In the genomic region with DNA sequence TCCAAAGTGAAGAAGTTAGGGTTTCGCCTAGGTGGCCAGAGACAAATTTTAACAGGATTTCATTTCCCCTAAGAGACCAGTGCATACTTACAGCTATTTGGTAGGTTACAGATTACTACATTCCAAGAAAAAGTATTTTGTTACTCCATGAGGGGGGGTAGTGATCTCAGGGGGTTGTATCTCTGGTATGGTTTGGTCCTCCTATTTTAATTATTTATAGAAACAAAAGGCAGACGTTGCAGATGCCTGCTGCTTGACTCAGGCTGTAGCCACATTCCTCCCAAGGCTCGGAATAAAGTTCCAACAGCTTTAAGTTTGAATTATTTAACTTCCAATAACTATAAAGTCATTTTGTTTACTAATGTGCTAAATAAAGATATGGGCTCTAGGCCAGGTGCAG, we compare ENCODE assay signal across 8 cellular contexts. TPM values are rescaled to one million over a fixed set of nuclear protein-coding genes. Genes with fewer than 3 reads are reported as not detected.
DNase-seq lines count a peak whose midpoint lies in the region; ATAC-seq and TF ChIP-seq lines count a peak whose summit lies in the region.
"Had no signal": no experiment of that assay in that cellular context is flagged by ENCODE, and none has a peak within 500 bp of the region (broad histone marks: within the 10 kb centered on the region; RNA-seq: fewer than 3 reads in every experiment).

No MANE protein-coding gene starts in this region.

- no peaks in the 10 kb centered on the region for H3F3A ChIP-seq in GM23338 (replicated peaks; ENCODE audit: low read depth)

- H3K4me3 ChIP-seq in GM23338 (peak overlapping the region; percentile 65), SJCRH30 (peak overlapping the region; percentile 68), fibroblast of lung (replicated peaks in 1 of 4; ENCODE audit: control extremely low read depth in 1 of 4, insufficient read depth in 1 of 4, low read depth in 3 of 4, low read length in 4 of 4) (no peak overlapping the region), retinal pigment epithelial cell (ENCODE audit: low read length) (peak overlapping the region; percentile 87), coronary artery (no peak overlapping the region)

- TF ChIP-seq CTCF in GM23338 (conservative IDR thresholded peaks at IDR 0.05; ENCODE audit: low read depth in 2 of 2): no peak
- TF ChIP-seq CTCF in fibroblast of lung (conservative IDR thresholded peaks at IDR 0.05 in 1 of 2, IDR thresholded peaks at IDR 0.05 in 1 of 2; ENCODE audit: low read depth in 1 of 2, low read length in 2 of 2): peak; percentile 3 to 16
- no peak for TF ChIP-seq CTCF in retinal pigment epithelial cell (conservative IDR thresholded peaks at IDR 0.05; ENCODE audit: low read depth, low read length)
- no peak for TF ChIP-seq CTCF in coronary artery (IDR thresholded peaks at IDR 0.05)

- H3K4me3 Mint-ChIP-seq in GM23338: peak overlapping the region; percentile 97

- H3K27ac Mint-ChIP-seq in GM23338: peak overlapping the region; percentile 99

- H4K20me1 ChIP-seq in GM23338 (replicated peaks; ENCODE audit: insufficient read depth): peaks cover 3% of the 10 kb centered on the region; the same call in 1 of the 2 replicates
- no peaks in the 10 kb centered on the region for H4K20me1 ChIP-seq in fibroblast of lung (ENCODE audit: control insufficient read depth, extremely low read depth, insufficient read depth, low read length)

- no peak overlapping the region for H3K9ac ChIP-seq in fibroblast of lung (ENCODE audit: insufficient read depth, low read length)

- H3K27ac ChIP-seq in GM23338 (ENCODE audit: low read depth) (peak overlapping the region; percentile 98), SJCRH30 (peak overlapping the region; percentile 96), fibroblast of lung (ENCODE audit: insufficient read depth, low read length) (peak overlapping the region; percentile 91), coronary artery (no peak overlapping the region)

- H3K79me2 ChIP-seq in GM23338 (replicated peaks; ENCODE audit: insufficient read depth): peaks cover 33% of the 10 kb centered on the region
- H3K79me2 ChIP-seq in fibroblast of lung (ENCODE audit: control insufficient read depth, insufficient read depth, low read length): peaks cover 35% of the 10 kb centered on the region

- no peaks in the 10 kb centered on the region for H3K9me2 ChIP-seq in GM23338 (ENCODE audit: insufficient read depth)

- peaks cover 16% of the 10 kb centered on the region for H3K4me1 Mint-ChIP-seq in GM23338

- H2AFZ ChIP-seq in GM23338 (no peak overlapping the region), fibroblast of lung (ENCODE audit: low read length) (no peak overlapping the region)

- peaks cover 26% of the 10 kb centered on the region for H3K36me3 Mint-ChIP-seq in GM23338 (ENCODE audit: low read depth)

- ATAC-seq in GM23338: no peak

- H3K9me3 Mint-ChIP-seq in GM23338: no peaks in the 10 kb centered on the region

- H3K27me3 ChIP-seq in GM23338 (ENCODE audit: insufficient read depth) (no peaks in the 10 kb centered on the region), SJCRH30 (no peaks in the 10 kb centered on the region), fibroblast of lung (ENCODE audit: control insufficient read depth, insufficient read depth, low read length) (no peaks in the 10 kb centered on the region)

- H3K27me3 Mint-ChIP-seq in GM23338 (ENCODE audit: insufficient read depth, low read depth, poor library complexity): peaks cover 2% of the 10 kb centered on the region

- H3K4me1 ChIP-seq in GM23338 (ENCODE audit: insufficient read depth) (peaks cover 10% of the 10 kb centered on the region), SJCRH30 (peaks cover 2% of the 10 kb centered on the region; the same call in 1 of the 2 replicates), fibroblast of lung (ENCODE audit: control insufficient read depth, extremely low read depth, insufficient read depth, low read length) (peaks cover 4% of the 10 kb centered on the region)

- H3K36me3 ChIP-seq in GM23338 (ENCODE audit: insufficient read depth) (peaks cover 8% of the 10 kb centered on the region; the same call in 1 of the 2 replicates), SJCRH30 (peaks cover 11% of the 10 kb centered on the region), fibroblast of lung (ENCODE audit: control insufficient read depth, insufficient read depth, low read length) (peaks cover 2% of the 10 kb centered on the region)

- peak overlapping the region; percentile 82 for H3K4me2 ChIP-seq in GM23338
- H3K4me2 ChIP-seq in fibroblast of lung (ENCODE audit: extremely low read depth, insufficient read depth, low read length): peak overlapping the region; percentile 3

- DNase-seq in GM23338 (ENCODE audit: low spot score): peak; percentile 35
- no peak for DNase-seq in SJCRH30
- peak; percentile 67 to 93 for DNase-seq in fibroblast of lung (ENCODE audit: low read depth in 2 of 2)
- peak; percentile 64 for DNase-seq in retinal pigment epithelial cell (ENCODE audit: low read depth)
- DNase-seq in NCI-H524 (lab: John Stamatoyannopoulos, UW): no peak
- DNase-seq in NCI-H1105 treated with DMSO at 0.1 percent for 48 hours (lab: John Stamatoyannopoulos, UW): no peak
- DNase-seq in coronary artery (ENCODE audit: low spot score): no peak
- DNase-seq: central memory CD4-positive, alpha-beta T cell had no signal

- H3K9me3 ChIP-seq in SJCRH30 (replicated peaks) (no peaks in the 10 kb centered on the region), fibroblast of lung (ENCODE audit: control insufficient read depth, insufficient read depth, low read depth, low read length) (no peaks in the 10 kb centered on the region)

TF ChIP-seq in GM23338, 12 proteins besides CTCF, POLR2A, EP300 and RAD21:
- TF ChIP-seq NANOG (IDR thresholded peaks at IDR 0.05; ENCODE audit: borderline replicate concordance) (no peak), ZNF331 (CRISPR knock-in tag; IDR thresholded peaks at IDR 0.05; ENCODE audit: low read depth) (no peak), JUNB (IDR thresholded peaks at IDR 0.05; ENCODE audit: unreplicated experiment) (no peak), ZNF114 (CRISPR knock-in tag; IDR thresholded peaks at IDR 0.05) (no peak), POLR2AphosphoS5 (IDR thresholded peaks at IDR 0.05; ENCODE audit: low read depth) (no peak), EZH2phosphoT487 (IDR thresholded peaks at IDR 0.05; ENCODE audit: unreplicated experiment) (no peak)
- TF ChIP-seq, protein P1, sequence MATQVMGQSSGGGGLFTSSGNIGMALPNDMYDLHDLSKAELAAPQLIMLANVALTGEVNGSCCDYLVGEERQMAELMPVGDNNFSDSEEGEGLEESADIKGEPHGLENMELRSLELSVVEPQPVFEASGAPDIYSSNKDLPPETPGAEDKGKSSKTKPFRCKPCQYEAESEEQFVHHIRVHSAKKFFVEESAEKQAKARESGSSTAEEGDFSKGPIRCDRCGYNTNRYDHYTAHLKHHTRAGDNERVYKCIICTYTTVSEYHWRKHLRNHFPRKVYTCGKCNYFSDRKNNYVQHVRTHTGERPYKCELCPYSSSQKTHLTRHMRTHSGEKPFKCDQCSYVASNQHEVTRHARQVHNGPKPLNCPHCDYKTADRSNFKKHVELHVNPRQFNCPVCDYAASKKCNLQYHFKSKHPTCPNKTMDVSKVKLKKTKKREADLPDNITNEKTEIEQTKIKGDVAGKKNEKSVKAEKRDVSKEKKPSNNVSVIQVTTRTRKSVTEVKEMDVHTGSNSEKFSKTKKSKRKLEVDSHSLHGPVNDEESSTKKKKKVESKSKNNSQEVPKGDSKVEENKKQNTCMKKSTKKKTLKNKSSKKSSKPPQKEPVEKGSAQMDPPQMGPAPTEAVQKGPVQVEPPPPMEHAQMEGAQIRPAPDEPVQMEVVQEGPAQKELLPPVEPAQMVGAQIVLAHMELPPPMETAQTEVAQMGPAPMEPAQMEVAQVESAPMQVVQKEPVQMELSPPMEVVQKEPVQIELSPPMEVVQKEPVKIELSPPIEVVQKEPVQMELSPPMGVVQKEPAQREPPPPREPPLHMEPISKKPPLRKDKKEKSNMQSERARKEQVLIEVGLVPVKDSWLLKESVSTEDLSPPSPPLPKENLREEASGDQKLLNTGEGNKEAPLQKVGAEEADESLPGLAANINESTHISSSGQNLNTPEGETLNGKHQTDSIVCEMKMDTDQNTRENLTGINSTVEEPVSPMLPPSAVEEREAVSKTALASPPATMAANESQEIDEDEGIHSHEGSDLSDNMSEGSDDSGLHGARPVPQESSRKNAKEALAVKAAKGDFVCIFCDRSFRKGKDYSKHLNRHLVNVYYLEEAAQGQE (IDR thresholded peaks at IDR 0.05; ENCODE audit: unreplicated experiment): no peak

RNA-seq across cellular contexts. Expression of a gene that starts 1.3 kb away (rescaled TPM):
- total RNA-seq in GM23338 (2014; rRNA removed; shearing (Covaris generic)): 46.2 and 49.4 TPM in 2 replicates
- polyA plus RNA-seq in GM23338 (2016; fragmentation: Nextera tagmentation; extraction: Ambion mirVana) (79.9 and 98.6 TPM in 2 replicates), fibroblast of lung (13.6 and 20.0 TPM in 2 replicates)
- 39.1 and 39.9 TPM in 2 replicates for total RNA-seq in SJCRH30 (2014; rRNA removed; shearing (Covaris generic))
- 15.2 and 31.2 TPM in 2 replicates for total RNA-seq in fibroblast of lung
- polyA plus RNA-seq in fibroblast of lung (2012): 11.2 and 16.2 TPM in 2 replicates
- polyA minus RNA-seq in fibroblast of lung (ENCODE audit: low replicate concordance): 10.6 and 10.9 TPM in 2 replicates

RNA-seq across cellular contexts. Expression of a gene that starts 51.4 kb away (rescaled TPM):
- 144 and 167 TPM in 2 replicates for total RNA-seq in GM23338 (2014; rRNA removed; shearing (Covaris generic))
- polyA plus RNA-seq in GM23338 (2016; fragmentation: Nextera tagmentation; extraction: Ambion mirVana): 320 and 412 TPM in 2 replicates
- total RNA-seq in SJCRH30 (2014; rRNA removed; shearing (Covaris generic)): 275 and 316 TPM in 2 replicates
- total RNA-seq in fibroblast of lung: 38.0 and 48.4 TPM in 2 replicates
- 34.7 and 83.5 TPM in 2 replicates for polyA plus RNA-seq in fibroblast of lung
- 29.9 and 66.1 TPM in 2 replicates for polyA plus RNA-seq in fibroblast of lung (2012)
- polyA minus RNA-seq in fibroblast of lung (ENCODE audit: low replicate concordance): 4.5 and 14.4 TPM in 2 replicates

RNA-seq across cellular contexts. Expression of a gene that starts 51.8 kb away (rescaled TPM):
- 33.0 and 41.9 TPM in 2 replicates for total RNA-seq in GM23338 (2014; rRNA removed; shearing (Covaris generic))
- 13.0 and 14.1 TPM in 2 replicates for polyA plus RNA-seq in GM23338 (2016; fragmentation: Nextera tagmentation; extraction: Ambion mirVana)
- total RNA-seq in SJCRH30 (2014; rRNA removed; shearing (Covaris generic)): 25.4 and 30.4 TPM in 2 replicates
- total RNA-seq in fibroblast of lung: 75.0 and 76.5 TPM in 2 replicates
- 29.7 and 38.4 TPM in 2 replicates for polyA plus RNA-seq in fibroblast of lung
- 20.5 and 24.3 TPM in 2 replicates for polyA plus RNA-seq in fibroblast of lung (2012)
- polyA minus RNA-seq in fibroblast of lung (ENCODE audit: low replicate concordance): 1.4 and 7.3 TPM in 2 replicates

Comparison
In these comparisons a context has a peak if more than half of its experiments do, and no peak if none do; other contexts are left out.
1. DNase-seq: peak in GM23338 (single experiment), fibroblast of lung (2 of 2) and retinal pigment epithelial cell (single experiment); none in SJCRH30 (0 of 2), NCI-H524 (0 of 2), NCI-H1105 treated with DMSO at 0.1 percent for 48 hours (single experiment) and coronary artery (single experiment).
2. H3K27ac ChIP-seq: peak in GM23338 (single experiment), SJCRH30 (single experiment) and fibroblast of lung (single experiment); none in coronary artery (0 of 2).
3. H3K4me3 ChIP-seq: peak in GM23338 (single experiment), SJCRH30 (single experiment) and retinal pigment epithelial cell (single experiment); none in fibroblast of lung (0 of 4) and coronary artery (single experiment).
4. CTCF ChIP-seq: peak in fibroblast of lung (2 of 2); none in GM23338 (0 of 2), retinal pigment epithelial cell (single experiment) and coronary artery (single experiment).